In the genomic region with DNA sequence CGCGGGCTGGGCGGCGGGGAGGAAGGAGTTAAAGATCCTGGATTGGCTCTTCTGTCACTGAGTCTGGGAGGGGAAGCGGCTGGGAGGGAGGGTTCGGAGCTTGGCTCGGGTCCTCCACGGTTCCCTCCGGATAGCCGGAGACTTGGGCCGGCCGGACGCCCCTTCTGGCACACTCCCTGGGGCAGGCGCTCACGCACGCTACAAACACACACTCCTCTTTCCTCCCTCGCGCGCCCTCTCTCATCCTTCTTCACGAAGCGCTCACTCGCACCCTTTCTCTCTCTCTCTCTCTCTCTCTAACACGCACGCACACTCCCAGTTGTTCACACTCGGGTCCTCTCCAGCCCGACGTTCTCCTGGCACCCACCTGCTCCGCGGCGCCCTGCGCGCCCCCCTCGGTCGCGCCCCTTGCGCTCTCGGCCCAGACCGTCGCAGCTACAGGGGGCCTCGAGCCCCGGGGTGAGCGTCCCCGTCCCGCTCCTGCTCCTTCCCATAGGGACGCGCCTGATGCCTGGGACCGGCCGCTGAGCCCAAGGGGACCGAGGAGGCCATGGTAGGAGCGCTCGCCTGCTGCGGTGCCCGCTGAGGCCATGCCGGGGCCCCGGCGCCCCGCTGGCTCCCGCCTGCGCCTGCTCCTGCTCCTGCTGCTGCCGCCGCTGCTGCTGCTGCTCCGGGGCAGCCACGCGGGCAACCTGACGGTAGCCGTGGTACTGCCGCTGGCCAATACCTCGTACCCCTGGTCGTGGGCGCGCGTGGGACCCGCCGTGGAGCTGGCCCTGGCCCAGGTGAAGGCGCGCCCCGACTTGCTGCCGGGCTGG, we compare ENCODE assay signal across 1 cellular context.
TF ChIP-seq lines count a peak whose summit lies in the region.

TSS of gene NPR1 (plus strand) at position 170 of the 818 bp plus-strand sequence. CDS start at position 591, 421 bp downstream.

TF ChIP-seq in HepG2, 621 proteins besides CTCF, POLR2A, EP300 and RAD21 (continued from another document):
- peak; percentile 72; the same call in 1 of the 2 replicates for TF ChIP-seq ZFP91 (CRISPR knock-in tag; IDR thresholded peaks at IDR 0.05; ENCODE audit: borderline replicate concordance)
- 0 out of 2 replicates have a peak, but pooled peaks have one; percentile 5 for TF ChIP-seq MYC (CRISPR knock-in tag; IDR thresholded peaks at IDR 0.05; ENCODE audit: borderline replicate concordance)
- 0 out of 2 replicates have a peak, but pooled peaks have one; percentile 12 for TF ChIP-seq SKIL (CRISPR knock-in tag; IDR thresholded peaks at IDR 0.05; ENCODE audit: borderline replicate concordance)
- TF ChIP-seq SRY (CRISPR knock-in tag; IDR thresholded peaks at IDR 0.05): peak; percentile 79
- TF ChIP-seq, protein P1, sequence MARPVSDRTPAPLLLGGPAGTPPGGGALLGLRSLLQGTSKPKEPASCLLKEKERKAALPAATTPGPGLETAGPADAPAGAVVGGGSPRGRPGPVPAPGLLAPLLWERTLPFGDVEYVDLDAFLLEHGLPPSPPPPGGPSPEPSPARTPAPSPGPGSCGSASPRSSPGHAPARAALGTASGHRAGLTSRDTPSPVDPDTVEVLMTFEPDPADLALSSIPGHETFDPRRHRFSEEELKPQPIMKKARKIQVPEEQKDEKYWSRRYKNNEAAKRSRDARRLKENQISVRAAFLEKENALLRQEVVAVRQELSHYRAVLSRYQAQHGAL (CRISPR knock-in tag; IDR thresholded peaks at IDR 0.05; ENCODE audit: not compliant biosample characterization): no peak
- TF ChIP-seq HDAC1 (CRISPR knock-in tag; IDR thresholded peaks at IDR 0.05): peak; percentile 6; the same call in 1 of the 2 replicates
- no peak for TF ChIP-seq MED1 (CRISPR knock-in tag; IDR thresholded peaks at IDR 0.05)
- TF ChIP-seq HMGXB4 (CRISPR knock-in tag; IDR thresholded peaks at IDR 0.05; ENCODE audit: borderline replicate concordance in 1 of 2, low read depth in 1 of 2): 0 out of 4 replicates have a peak, but pooled peaks of 1 of the 2 experiments have one; percentile 13
- TF ChIP-seq ZNF589 (CRISPR knock-in tag; conservative IDR thresholded peaks at IDR 0.05): 0 out of 2 replicates have a peak, but pooled peaks have one; percentile 61
- TF ChIP-seq ZNF101 (CRISPR knock-in tag; IDR thresholded peaks at IDR 0.05; ENCODE audit: borderline replicate concordance, low read depth): no peak
- no peak for TF ChIP-seq NONO (IDR thresholded peaks at IDR 0.05)
- peak; percentile 45; the same call in 1 of the 2 replicates for TF ChIP-seq NONO (CRISPR knock-in tag; conservative IDR thresholded peaks at IDR 0.05)
- TF ChIP-seq HOXA9 (CRISPR knock-in tag; IDR thresholded peaks at IDR 0.05; ENCODE audit: borderline replicate concordance): peak; percentile 77
